Comparison of ENCODE assay signal across 8 cellular contexts in the genomic region with DNA sequence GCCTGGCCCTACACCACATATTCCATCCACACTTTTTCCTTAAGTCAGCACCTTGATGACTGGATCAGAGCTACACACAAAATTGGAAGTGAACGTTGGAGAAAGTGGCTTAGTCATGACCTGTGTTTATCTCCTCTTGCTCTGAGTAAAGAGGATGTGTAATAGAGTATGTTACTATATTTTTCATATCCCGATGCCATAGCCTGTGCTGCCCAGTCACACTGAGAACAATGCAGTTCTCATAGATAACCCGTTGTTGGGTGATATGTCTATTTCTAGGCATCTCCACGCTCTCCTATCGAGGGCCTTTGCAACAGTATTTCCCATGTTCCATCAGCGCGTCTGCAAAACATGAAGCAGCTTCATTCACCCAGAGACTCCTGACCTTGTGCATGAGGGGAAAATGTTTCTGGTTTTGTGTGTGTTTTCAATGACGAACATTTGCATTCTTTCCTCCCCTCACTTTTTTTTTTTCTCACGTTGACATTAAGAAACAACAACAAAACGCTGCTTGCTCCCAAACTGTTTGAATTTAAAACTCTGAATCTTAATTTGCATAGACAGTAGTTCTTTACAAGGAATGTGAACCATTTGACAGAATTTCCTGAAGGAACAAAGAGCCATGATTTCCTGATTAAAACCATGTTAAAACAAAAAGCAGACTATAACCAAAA. TPM values are rescaled to one million over a fixed set of nuclear protein-coding genes. Genes with fewer than 3 reads are reported as not detected.
DNase-seq lines count a peak whose midpoint lies in the region; ATAC-seq and TF ChIP-seq lines count a peak whose summit lies in the region.

No MANE protein-coding gene starts in this region.

- H3K4me1 ChIP-seq in ascending aorta = peaks cover 29 to 76% of the 10 kb centered on the region in 2 donors
- H3K4me1 ChIP-seq in thyroid gland = peaks cover 18 to 57% of the 10 kb centered on the region in 2 donors

- no peaks in the 10 kb centered on the region for H3K9me3 Mint-ChIP-seq in activated naive CD4-positive, alpha-beta T cell treated with anti-CD3 and anti-CD28 coated beads for 36 hours

- peak overlapping the region; percentile 0 for H3K27ac Mint-ChIP-seq in activated naive CD4-positive, alpha-beta T cell treated with anti-CD3 and anti-CD28 coated beads for 36 hours

- no peak for TF ChIP-seq POLR2A in thyroid gland (IDR thresholded peaks at IDR 0.05)

- CTCF ChIA-PET in activated naive CD4-positive, alpha-beta T cell treated with anti-CD3 and anti-CD28 coated beads for 36 hours (lab: Charles Lee) = interaction anchor here (0.7 to 1.4 kb wide), 2 partner anchors 41 to 54 kb away, joined by 3 to 5 read pairs; no protein-coding TSS in a partner anchor

- no peaks in the 10 kb centered on the region for H3K36me3 ChIP-seq in ascending aorta
- no peaks in the 10 kb centered on the region for H3K36me3 ChIP-seq in thyroid gland

- WGBS in thyroid gland, 2 donors = 61 to 77% methylated on average over 10 of the region's 10 CpGs

- TF ChIP-seq CTCF in ascending aorta (IDR thresholded peaks at IDR 0.05) (no peak), thyroid gland (IDR thresholded peaks at IDR 0.05) (no peak)

- peaks cover 50% of the 10 kb centered on the region for H3K4me1 Mint-ChIP-seq in activated naive CD4-positive, alpha-beta T cell treated with anti-CD3 and anti-CD28 coated beads for 36 hours (ENCODE audit: low read depth)

- no peak for ATAC-seq in HG02852 (IDR thresholded peaks at IDR 0.05; ENCODE audit: unreplicated experiment)

- intact Hi-C loops in activated naive CD4-positive, alpha-beta T cell treated with anti-CD3 and anti-CD28 coated beads for 36 hours (cut with micrococcal nuclease) = loop anchor here (1.0 to 2.0 kb wide), 3 partner anchors 30 to 56 kb away; no protein-coding TSS in a partner anchor
- intact Hi-C loops in ascending aorta (cut with DNase I) = loop anchor here (5.0 kb wide), 1 partner anchor 122 kb away; no protein-coding TSS in a partner anchor
- intact Hi-C loops in thyroid gland (cut with DNase I) = no loop called here
- intact Hi-C loops in head of caudate nucleus (cut with DNase I) = no loop called here

- H3K36me3 Mint-ChIP-seq in activated naive CD4-positive, alpha-beta T cell treated with anti-CD3 and anti-CD28 coated beads for 36 hours (ENCODE audit: low read depth) = no peaks in the 10 kb centered on the region

- H3K4me3 ChIP-seq in ascending aorta (peak overlapping the region in 1 of 2 donors; percentile 16), thyroid gland (replicated peaks in 1 of 3) (no peak overlapping the region)

- H3K4me3 Mint-ChIP-seq in activated naive CD4-positive, alpha-beta T cell treated with anti-CD3 and anti-CD28 coated beads for 36 hours = no peak overlapping the region

- DNase-seq in activated naive CD4-positive, alpha-beta T cell treated with anti-CD3 and anti-CD28 coated beads for 36 hours = peak; percentile 48
- DNase-seq in activated naive CD4-positive, alpha-beta T cell treated with Interleukin-2 at 50 U/mL for 16 hours = no peak
- DNase-seq in ascending aorta (ENCODE audit: low spot score in 2 of 2) (no peak), iris pigment epithelial cell (ENCODE audit: low read depth) (peak; percentile 94), thyroid gland (no peak), NCI-H1436 (lab: John Stamatoyannopoulos, UW) (no peak), head of caudate nucleus (no peak)

- H3K27ac ChIP-seq in ascending aorta (peak overlapping the region; percentile 95 to 97), thyroid gland (peak overlapping the region in 2 of 3 donors; percentile 20 to 35)

- H3K27me3 ChIP-seq in ascending aorta (no peaks in the 10 kb centered on the region), thyroid gland (no peaks in the 10 kb centered on the region)

- H3K9me3 ChIP-seq in ascending aorta (no peaks in the 10 kb centered on the region), thyroid gland (no peaks in the 10 kb centered on the region)

- no peaks in the 10 kb centered on the region for H3K27me3 Mint-ChIP-seq in activated naive CD4-positive, alpha-beta T cell treated with anti-CD3 and anti-CD28 coated beads for 36 hours (ENCODE audit: low read depth)

RNA-seq across cellular contexts. Expression of gene GRK5, which starts 43.4 kb away (rescaled TPM):
- total RNA-seq in activated naive CD4-positive, alpha-beta T cell treated with anti-CD3 and anti-CD28 coated beads for 36 hours = 10 to 100 TPM; 27.1 to 29.7 TPM
- total RNA-seq in ascending aorta = 75.5 TPM
- total RNA-seq in thyroid gland = 10 to 100 TPM in 3 of 4 donors, 1 to 10 TPM in 1; 9.2 to 27.3 (median 15.0) TPM

Comparison
In these comparisons a context has a peak if more than half of its experiments do, and no peak if none do; other contexts are left out.
1. DNase-seq: peak in activated naive CD4-positive, alpha-beta T cell treated with anti-CD3 and anti-CD28 coated beads for 36 hours (single experiment) and iris pigment epithelial cell (single experiment); none in activated naive CD4-positive, alpha-beta T cell treated with Interleukin-2 at 50 U/mL for 16 hours (single experiment), ascending aorta (0 of 2), thyroid gland (0 of 2), NCI-H1436 (single experiment) and head of caudate nucleus (0 of 42).
2. intact Hi-C loops: an anchor here in activated naive CD4-positive, alpha-beta T cell treated with anti-CD3 and anti-CD28 coated beads for 36 hours (1.0 to 2.0 kb wide) and ascending aorta (5.0 kb wide); none called in thyroid gland and head of caudate nucleus.